ENCODE assay signal across 8 cellular contexts in the genomic region with DNA sequence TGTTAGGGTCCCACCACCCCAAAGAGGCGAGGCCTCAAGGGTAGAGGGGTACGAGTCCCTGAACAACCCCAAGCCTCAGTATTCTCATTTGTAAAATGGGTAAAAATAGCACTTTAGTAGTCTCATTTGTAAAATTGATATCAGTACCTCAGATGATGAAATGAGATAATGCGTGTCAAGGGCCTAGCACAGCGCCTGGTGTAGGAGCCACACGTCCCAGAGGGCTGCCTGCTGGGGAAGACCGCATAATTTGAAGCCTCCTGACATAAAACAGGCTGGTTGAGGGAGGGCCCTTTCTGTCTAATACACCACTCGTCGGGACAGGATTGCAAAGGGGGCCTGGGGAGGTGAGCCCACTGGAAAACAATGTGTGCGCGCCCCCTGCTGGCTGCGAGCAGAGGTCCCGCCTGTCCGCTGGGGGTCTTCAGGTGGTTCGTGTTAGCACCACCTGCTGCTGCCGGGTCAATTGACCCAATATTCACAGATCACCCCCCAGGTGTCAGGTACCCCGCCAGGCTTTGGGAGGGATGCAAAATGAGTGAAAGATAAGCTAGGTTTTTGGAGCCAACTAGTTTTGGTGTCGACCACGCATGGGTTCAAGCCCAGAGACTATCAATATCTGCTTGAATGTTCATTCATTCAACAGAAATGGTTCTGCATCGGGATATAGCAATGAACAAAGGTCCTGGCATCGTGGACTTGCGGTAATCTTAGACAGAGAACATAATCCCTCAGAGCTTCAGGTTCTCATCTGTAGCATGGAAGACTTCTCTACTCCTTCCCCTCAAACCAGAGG. TPM values are rescaled to one million over a fixed set of nuclear protein-coding genes. Genes with fewer than 3 reads are reported as not detected.
A peak's percentile ranks its signal among the peaks of the same experiment; 100 is the strongest.
DNase-seq lines count a peak whose midpoint lies in the region; ATAC-seq and TF ChIP-seq lines count a peak whose summit lies in the region.

No MANE protein-coding gene starts in this region.

- H3K27me3 ChIP-seq in mammary epithelial cell (ENCODE audit: insufficient read depth, low read length) = no peaks in the 10 kb centered on the region

- CTCF ChIA-PET in activated B cell treated with CpG ODN at 0.5 μM for 24 hours (lab: Charles Lee) = interaction anchor here (0.7 to 6.4 kb wide), 20 partner anchors 8 to 179 kb away, joined by 3 to 73 read pairs (median 6); a partner anchor contains a TSS
- CTCF ChIA-PET in mammary epithelial cell (lab: Charles Lee; ENCODE audit: low non-redundant PET) = interaction anchor here (0.5 to 0.6 kb wide), 2 partner anchors 22 to 25 kb away, joined by 3 to 5 read pairs; no protein-coding TSS in a partner anchor

- dilution Hi-C loops in mammary epithelial cell (cut with HindIII; ENCODE audit: low sequenced_read_pairs) = loop anchor here (10.0 kb wide), 1 partner anchor 168 kb away; no protein-coding TSS in a partner anchor

- DNase-seq in Kasumi-1 (lab: John Stamatoyannopoulos, UW) = peak; percentile 66 to 75
- DNase-seq in activated B cell treated with CpG ODN at 0.5 μM for 24 hours = peak; percentile 79
- DNase-seq in mammary epithelial cell = no peak
- DNase-seq in left colon = peak; percentile 67 to 82
- peak in 2 of 3 donors; percentile 65 to 78 for DNase-seq in stimulated activated CD4-positive, alpha-beta T cell treated with anti-CD3 and anti-CD28 coated beads, TNF-alpha, amount 100 ng/mL, for 1 hour (ENCODE audit: low read depth in 3 of 3, low spot score in 1 of 3)
- DNase-seq in NCI-H187 treated with DMSO at 0.1 percent for 48 hours (lab: John Stamatoyannopoulos, UW) = no peak

- H2AFZ ChIP-seq in mammary epithelial cell (ENCODE audit: low read depth, low read length) = peak overlapping the region; percentile 51

- TF ChIP-seq POLR2A in GM18505 (IDR thresholded peaks at IDR 0.05; ENCODE audit: borderline replicate concordance, extremely low read depth, insufficient read depth, insufficient read length) = no peak

- H3K79me2 ChIP-seq in mammary epithelial cell (ENCODE audit: insufficient read depth, low read length) = no peaks in the 10 kb centered on the region

- ATAC-seq in GM18505 (IDR thresholded peaks at IDR 0.05; ENCODE audit: unreplicated experiment) (peak; percentile 66), activated B cell treated with CpG ODN at 0.5 μM for 24 hours (ENCODE audit: low read depth) (peak; percentile 90), left colon (peak; percentile 66), GM18868 (IDR thresholded peaks at IDR 0.05; ENCODE audit: unreplicated experiment) (no peak)

- no peak overlapping the region for H3K27ac ChIP-seq in mammary epithelial cell (ENCODE audit: insufficient read depth, low read depth, low read length)

- no peaks in the 10 kb centered on the region for H3K36me3 Mint-ChIP-seq in activated B cell treated with CpG ODN at 0.5 μM for 24 hours (ENCODE audit: low read depth)

- no peaks in the 10 kb centered on the region for H3K36me3 ChIP-seq in mammary epithelial cell (ENCODE audit: insufficient read depth, low read length)

- H3K9me3 ChIP-seq in mammary epithelial cell (replicated peaks; ENCODE audit: insufficient read depth, low read length) = no peaks in the 10 kb centered on the region

- intact Hi-C loops in activated B cell treated with CpG ODN at 0.5 μM for 24 hours (cut with micrococcal nuclease) = loop anchor here (1.0 kb wide), 8 partner anchors 15 to 181 kb away; no protein-coding TSS in a partner anchor
- intact Hi-C loops in mammary epithelial cell (cut with micrococcal nuclease) = loop anchor here (1.0 kb wide), 5 partner anchors 25 to 177 kb away; a partner anchor contains a TSS
- intact Hi-C loops in left colon (cut with DNase I, micrococcal nuclease) = loop anchor here (5.0 to 10.0 kb wide), 2 partner anchors 138 to 141 kb away; no protein-coding TSS in a partner anchor

- 61% methylated on average over 17 of the region's 21 CpGs for WGBS in mammary epithelial cell (ENCODE audit: low coverage, missing lambda C conversion rate)

- H3K27me3 Mint-ChIP-seq in activated B cell treated with CpG ODN at 0.5 μM for 24 hours = no peaks in the 10 kb centered on the region

- TF ChIP-seq CTCF in activated B cell treated with CpG ODN at 0.5 μM for 24 hours (IDR thresholded peaks at IDR 0.05) (peak; percentile 74), mammary epithelial cell (conservative IDR thresholded peaks at IDR 0.05 in 1 of 2, IDR thresholded peaks at IDR 0.05 in 1 of 2; ENCODE audit: extremely low read depth in 1 of 2, insufficient read depth in 1 of 2, low read depth in 1 of 2, low read length in 2 of 2) (peak; percentile 65 to 88)

- in situ Hi-C loops in mammary epithelial cell (cut with MboI; ENCODE audit: low sequenced_read_pairs in 2 of 2) = no loop called here

- no peak overlapping the region for H3K4me2 ChIP-seq in mammary epithelial cell (ENCODE audit: insufficient read depth, low read depth, low read length)

- no peaks in the 10 kb centered on the region for H4K20me1 ChIP-seq in mammary epithelial cell (ENCODE audit: insufficient read depth, low read length)

- no peak overlapping the region for H3K4me3 Mint-ChIP-seq in activated B cell treated with CpG ODN at 0.5 μM for 24 hours

- H3K4me1 Mint-ChIP-seq in activated B cell treated with CpG ODN at 0.5 μM for 24 hours = peaks cover 8% of the 10 kb centered on the region

- BruUV-seq in mammary epithelial cell (replicated peaks; lab: Mats Ljungman, UMichigan) = no TSS peak

- no peak overlapping the region for H3K4me3 ChIP-seq in mammary epithelial cell (replicated peaks in 1 of 3; ENCODE audit: insufficient read depth in 1 of 3, low read depth in 2 of 3, low read length in 3 of 3)

- H3K27ac Mint-ChIP-seq in activated B cell treated with CpG ODN at 0.5 μM for 24 hours = peak overlapping the region; percentile 24

- no peak overlapping the region for H3K9ac ChIP-seq in mammary epithelial cell (ENCODE audit: insufficient read depth, low read length)

- H3K9me3 Mint-ChIP-seq in activated B cell treated with CpG ODN at 0.5 μM for 24 hours = no peaks in the 10 kb centered on the region

- POLR2A ChIA-PET in activated B cell treated with CpG ODN at 0.5 μM for 24 hours (lab: Charles Lee) = interaction anchor here (0.5 to 3.2 kb wide), 12 partner anchors 13 to 429 kb away, joined by 3 to 18 read pairs (median 5); a partner anchor contains a TSS

- peaks cover 14% of the 10 kb centered on the region for H3K4me1 ChIP-seq in mammary epithelial cell (ENCODE audit: insufficient read depth, low read length)

RNA-seq across cellular contexts. Expression of a gene that starts 24.7 kb away (rescaled TPM):
- total RNA-seq in activated B cell treated with CpG ODN at 0.5 μM for 24 hours (14.0 and 14.5 TPM in 2 replicates), mammary epithelial cell (10 to 100 TPM; 41.3 to 49.4 TPM), left colon (10 to 100 TPM; 15.5 to 25.5 TPM)
- 14.0 TPM for polyA plus RNA-seq in mammary epithelial cell
- polyA minus RNA-seq in mammary epithelial cell = 13.7 TPM

RNA-seq across cellular contexts. Expression of a gene that starts 44.8 kb away (rescaled TPM):
- total RNA-seq in activated B cell treated with CpG ODN at 0.5 μM for 24 hours (26.6 and 28.5 TPM in 2 replicates), mammary epithelial cell (10 to 100 TPM; 11.6 to 30.2 TPM), left colon (10 to 100 TPM; 50.4 to 52.0 TPM)
- polyA plus RNA-seq in mammary epithelial cell = 9.9 TPM
- polyA minus RNA-seq in mammary epithelial cell = 14.5 TPM

Comparison
In these comparisons a context has a peak if more than half of its experiments do, and no peak if none do; other contexts are left out.
1. DNase-seq: peak in Kasumi-1 (2 of 2), activated B cell treated with CpG ODN at 0.5 μM for 24 hours (single experiment), left colon (2 of 2) and stimulated activated CD4-positive, alpha-beta T cell treated with anti-CD3 and anti-CD28 coated beads, TNF-alpha, amount 100 ng/mL, for 1 hour (2 of 3); none in mammary epithelial cell (single experiment) and NCI-H187 treated with DMSO at 0.1 percent for 48 hours (single experiment).